7 cellular contexts compared by ENCODE assay signal in genomic region chrX:53234484-53234883, GRCh38.
"Had no signal": no experiment of that assay in that cellular context is flagged by ENCODE, and none has a peak within 500 bp of the region (broad histone marks: within the 10 kb centered on the region; RNA-seq: fewer than 3 reads in every experiment).

No MANE protein-coding gene starts in this region.

- H3K4me1 ChIP-seq: HAP-1 had no signal

- DNase-seq: GM23248, GOT3, IMR-90, KBM-7 had no signal

- H3K4me3 ChIP-seq: GM23248, HAP-1 had no signal

- H3K9me3 ChIP-seq: HAP-1 had no signal

- H3K36me3 ChIP-seq: HAP-1 had no signal

- H2AFZ ChIP-seq: GM23248 had no signal

- H3K9ac ChIP-seq: GM23248 had no signal

- FAIRE-seq: HTR-8/SVneo had no signal

- H3K27ac ChIP-seq: GM23248 had no signal

- ATAC-seq: HCT116 had no signal
